1 cellular context compared by ENCODE assay signal in the genomic region with DNA sequence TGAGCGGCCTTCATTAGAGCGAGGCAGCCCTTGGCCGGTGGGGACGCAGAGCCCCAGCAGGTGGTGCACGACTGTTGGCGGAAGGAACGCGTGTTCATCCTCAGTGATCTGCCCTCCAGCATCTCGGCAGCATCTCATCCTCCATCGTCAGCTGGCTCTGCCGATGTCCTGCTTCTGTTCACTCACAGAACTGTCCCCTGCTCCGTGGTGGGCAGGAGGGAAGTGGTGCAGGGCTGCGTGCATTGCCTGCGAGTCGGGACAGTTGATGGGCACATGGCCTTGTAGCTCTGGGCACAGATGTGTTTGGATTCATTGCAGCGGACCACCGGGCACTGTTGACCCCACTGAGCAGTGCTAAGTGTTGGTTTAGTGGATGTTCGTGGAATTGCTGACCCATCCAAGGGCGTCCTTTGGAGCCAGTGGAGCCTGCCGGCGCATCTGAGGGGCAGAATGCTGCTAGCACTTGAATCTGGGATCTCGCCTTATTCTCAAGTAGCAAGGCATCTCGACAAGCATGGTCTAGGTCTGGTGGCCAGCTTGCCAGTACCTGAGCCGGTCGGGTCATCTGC.
TF ChIP-seq lines count a peak whose summit lies in the region.

No MANE protein-coding gene starts in this region.

TF ChIP-seq in IMR-90, 13 proteins besides CTCF, POLR2A, EP300 and RAD21:
- TF ChIP-seq, protein P1, sequence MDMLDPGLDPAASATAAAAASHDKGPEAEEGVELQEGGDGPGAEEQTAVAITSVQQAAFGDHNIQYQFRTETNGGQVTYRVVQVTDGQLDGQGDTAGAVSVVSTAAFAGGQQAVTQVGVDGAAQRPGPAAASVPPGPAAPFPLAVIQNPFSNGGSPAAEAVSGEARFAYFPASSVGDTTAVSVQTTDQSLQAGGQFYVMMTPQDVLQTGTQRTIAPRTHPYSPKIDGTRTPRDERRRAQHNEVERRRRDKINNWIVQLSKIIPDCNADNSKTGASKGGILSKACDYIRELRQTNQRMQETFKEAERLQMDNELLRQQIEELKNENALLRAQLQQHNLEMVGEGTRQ (IDR thresholded peaks at IDR 0.05; ENCODE audit: low read depth, low read length): no peak
- TF ChIP-seq NFE2L2 (IDR thresholded peaks at IDR 0.05; ENCODE audit: low read depth, low read length): no peak
- no peak for TF ChIP-seq MAZ (IDR thresholded peaks at IDR 0.05; ENCODE audit: borderline replicate concordance, low read depth, low read length)
- TF ChIP-seq FOS (IDR thresholded peaks at IDR 0.05; ENCODE audit: low read depth, low read length): no peak
- TF ChIP-seq SMC3 (IDR thresholded peaks at IDR 0.05; ENCODE audit: low read depth, low read length): no peak
- no peak for TF ChIP-seq BHLHE40 (IDR thresholded peaks at IDR 0.05; ENCODE audit: low read depth, low read length)
- no peak for TF ChIP-seq MXI1 (IDR thresholded peaks at IDR 0.05; ENCODE audit: borderline replicate concordance, low read depth, low read length)
- no peak for TF ChIP-seq CHD1 (IDR thresholded peaks at IDR 0.05; ENCODE audit: low read depth, low read length)
- TF ChIP-seq CEBPB (IDR thresholded peaks at IDR 0.05; ENCODE audit: low read depth, low read length): no peak
- TF ChIP-seq RFX5 (IDR thresholded peaks at IDR 0.05; ENCODE audit: low read depth, low read length): no peak
- no peak for TF ChIP-seq RCOR1 (IDR thresholded peaks at IDR 0.05; ENCODE audit: insufficient replicate concordance, low read length)
- TF ChIP-seq, protein P2, sequence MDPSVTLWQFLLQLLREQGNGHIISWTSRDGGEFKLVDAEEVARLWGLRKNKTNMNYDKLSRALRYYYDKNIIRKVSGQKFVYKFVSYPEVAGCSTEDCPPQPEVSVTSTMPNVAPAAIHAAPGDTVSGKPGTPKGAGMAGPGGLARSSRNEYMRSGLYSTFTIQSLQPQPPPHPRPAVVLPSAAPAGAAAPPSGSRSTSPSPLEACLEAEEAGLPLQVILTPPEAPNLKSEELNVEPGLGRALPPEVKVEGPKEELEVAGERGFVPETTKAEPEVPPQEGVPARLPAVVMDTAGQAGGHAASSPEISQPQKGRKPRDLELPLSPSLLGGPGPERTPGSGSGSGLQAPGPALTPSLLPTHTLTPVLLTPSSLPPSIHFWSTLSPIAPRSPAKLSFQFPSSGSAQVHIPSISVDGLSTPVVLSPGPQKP (IDR thresholded peaks at IDR 0.05; ENCODE audit: borderline replicate concordance, low read depth, low read length): no peak
- no peak for TF ChIP-seq MAFK (IDR thresholded peaks at IDR 0.05; ENCODE audit: low read depth, low read length)
